ENCODE assay signal across 8 cellular contexts in genomic region chr11:37449146-37449545, GRCh38.
DNase-seq lines count a peak whose midpoint lies in the region; ATAC-seq and TF ChIP-seq lines count a peak whose summit lies in the region.

No MANE protein-coding gene starts in this region.

- H3K27me3 ChIP-seq in PC-3 (ENCODE audit: low read length) (no peaks in the 10 kb centered on the region), skeletal muscle satellite cell (ENCODE audit: control insufficient read depth, insufficient read depth, low read length) (no peaks in the 10 kb centered on the region)

- DNase-seq in NCI-H748 (lab: John Stamatoyannopoulos, UW; ENCODE audit: unreplicated experiment) (peak; percentile 13), NCI-H748 treated with DMSO at 0.1 percent for 48 hours (lab: John Stamatoyannopoulos, UW) (no peak), PC-3 (peak; percentile 81), foreskin fibroblast (peak; percentile 41 to 78), UCSD-AML1 (lab: John Stamatoyannopoulos, UW; ENCODE audit: unreplicated experiment) (no peak), NCI-H524 treated with DMSO at 0.1 percent for 48 hours (lab: John Stamatoyannopoulos, UW) (no peak)
- DNase-seq in stimulated activated CD4-positive, alpha-beta T cell treated with anti-CD3 and anti-CD28 coated beads, Interleukin-2, amount 100 ng/mL, for 24 hours = no peak

- CTCF ChIA-PET in PC-3 (lab: Charles Lee) = no interaction called here

- H3F3A ChIP-seq in PC-3 (ENCODE audit: low read length, unreplicated experiment) = no peaks in the 10 kb centered on the region

- no peaks in the 10 kb centered on the region for H3K36me3 ChIP-seq in PC-3 (ENCODE audit: low read depth, low read length)
- H3K36me3 ChIP-seq in skeletal muscle satellite cell (ENCODE audit: insufficient read depth, low read length) = no peaks in the 10 kb centered on the region

- H3K27ac ChIP-seq in PC-3 (ENCODE audit: low read length) = no peak overlapping the region

- H3K9ac ChIP-seq in PC-3 (ENCODE audit: low read length) (no peak overlapping the region), skeletal muscle satellite cell (ENCODE audit: low read depth, low read length) (no peak overlapping the region)

- H3K4me3 ChIP-seq in PC-3 (ENCODE audit: low read length) (no peak overlapping the region), foreskin fibroblast (ENCODE audit: low read depth in 1 of 2, low read length in 2 of 2) (no peak overlapping the region), skeletal muscle satellite cell (ENCODE audit: low read length) (no peak overlapping the region)

- POLR2A ChIA-PET in PC-3 (lab: Charles Lee; ENCODE audit: unreplicated experiment) = no interaction called here

- H3K4me1 ChIP-seq in PC-3 (ENCODE audit: insufficient read depth, low read length) (peaks cover 15% of the 10 kb centered on the region), skeletal muscle satellite cell (ENCODE audit: control insufficient read depth, insufficient read depth, low read length) (no peaks in the 10 kb centered on the region)

- intact Hi-C loops in PC-3 (cut with micrococcal nuclease) = loop anchor here (1.0 to 10.0 kb wide), 6 partner anchors 76 to 1926 kb away; no protein-coding TSS in a partner anchor

- H4K20me1 ChIP-seq in PC-3 (ENCODE audit: low read length) = no peaks in the 10 kb centered on the region

- no TSS peak for BruUV-seq in PC-3 (replicated peaks; lab: Mats Ljungman, UMichigan)

- H3K9me3 ChIP-seq in PC-3 (ENCODE audit: low read length) = no peaks in the 10 kb centered on the region
- no peaks in the 10 kb centered on the region for H3K9me3 ChIP-seq in skeletal muscle satellite cell (replicated peaks; ENCODE audit: low read length)

- H2AFZ ChIP-seq in PC-3 (ENCODE audit: low read length) = peak overlapping the region; percentile 74

- peak; percentile 76 for TF ChIP-seq CTCF in PC-3 (conservative IDR thresholded peaks at IDR 0.05; ENCODE audit: low read depth, low read length)
- TF ChIP-seq CTCF in foreskin fibroblast (IDR thresholded peaks at IDR 0.05; ENCODE audit: low read depth, low read length) = peak; percentile 54

- H3K79me2 ChIP-seq in PC-3 (ENCODE audit: low read length) = no peaks in the 10 kb centered on the region

- ATAC-seq in PC-3 = peak; percentile 90

- no peaks in the 10 kb centered on the region for H3K9me2 ChIP-seq in PC-3 (replicated peaks; ENCODE audit: low read length)

- H3K4me2 ChIP-seq in PC-3 (ENCODE audit: low read length) = peak overlapping the region; percentile 27
- peak overlapping the region; percentile 39 for H3K4me2 ChIP-seq in skeletal muscle satellite cell (ENCODE audit: low read length)

Comparison
In these comparisons a context has a peak if more than half of its experiments do, and no peak if none do; other contexts are left out.
1. DNase-seq: peak in NCI-H748 (single experiment), PC-3 (single experiment) and foreskin fibroblast (2 of 2); none in NCI-H748 treated with DMSO at 0.1 percent for 48 hours (single experiment), UCSD-AML1 (single experiment), NCI-H524 treated with DMSO at 0.1 percent for 48 hours (single experiment) and stimulated activated CD4-positive, alpha-beta T cell treated with anti-CD3 and anti-CD28 coated beads, Interleukin-2, amount 100 ng/mL, for 24 hours (0 of 2).